In the genomic region with DNA sequence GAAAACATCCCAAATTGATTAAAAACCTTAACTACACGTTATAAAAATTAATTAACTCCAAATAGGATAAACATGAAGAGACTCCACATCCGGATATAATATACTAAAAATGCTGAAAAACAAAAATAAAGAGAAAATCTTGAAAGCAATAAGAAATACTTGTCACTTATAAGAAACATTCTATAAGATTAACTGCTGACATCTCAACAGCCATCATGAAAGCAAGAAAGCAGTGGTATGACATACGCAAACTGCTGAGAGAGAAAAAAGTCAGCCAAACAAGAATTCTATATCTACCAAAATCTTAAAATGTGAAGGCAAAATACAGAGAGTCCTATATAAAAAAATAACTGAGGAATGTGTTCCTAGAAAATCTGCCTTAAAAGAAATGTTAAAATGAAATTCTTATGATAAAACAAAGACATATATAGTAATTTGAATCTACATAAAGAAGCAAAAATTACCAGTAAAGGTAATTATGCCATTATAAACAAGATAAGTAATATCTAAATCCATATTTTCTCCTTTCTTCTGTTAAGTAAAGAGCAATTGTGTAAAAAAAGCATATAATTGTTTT, we compare ENCODE assay signal across 18 cellular contexts.
DNase-seq lines count a peak whose midpoint lies in the region; ATAC-seq, FAIRE-seq and TF ChIP-seq lines count a peak whose summit lies in the region.
"Had no signal": no experiment of that assay in that cellular context is flagged by ENCODE, and none has a peak within 500 bp of the region (broad histone marks: within the 10 kb centered on the region; RNA-seq: fewer than 3 reads in every experiment).

No MANE protein-coding gene starts in this region.

- H3K27ac Mint-ChIP-seq in activated CD8-positive, alpha-beta memory T cell treated with anti-CD3 and anti-CD28 coated beads, Interleukin-2, amount 10 ng/mL, durations not matched to agents 7 days and 5 days: no peak overlapping the region
- H3K27ac Mint-ChIP-seq: activated CD4-positive, alpha-beta memory T cell treated with anti-CD3 and anti-CD28 coated beads for 36 hours; T-helper 1 cell treated with Interleukin-12 subunit alpha and Interleukin-12 subunit beta and Interleukin-4 antibody, amounts not matched to agents 30 μg/mL and 1 μg/mL, for 36 hours had no signal

- no peak for TF ChIP-seq EP300 in sigmoid colon (IDR thresholded peaks at IDR 0.05)
- no peak for TF ChIP-seq EP300 in esophagus muscularis mucosa (IDR thresholded peaks at IDR 0.05)

- H3K36me3 ChIP-seq in bronchial epithelial cell (ENCODE audit: control insufficient read depth, insufficient read depth, low read length) (no peaks in the 10 kb centered on the region), sigmoid colon (no peaks in the 10 kb centered on the region), esophagus muscularis mucosa (no peaks in the 10 kb centered on the region)
- H3K36me3 ChIP-seq: pancreas, transverse colon had no signal

- peaks cover 0 to 11% (median 7%) of the 10 kb centered on the region in 4 donors for H3K9me3 ChIP-seq in sigmoid colon
- peaks cover 0 to 30% (median 13%) of the 10 kb centered on the region in 4 donors for H3K9me3 ChIP-seq in esophagus muscularis mucosa
- H3K9me3 ChIP-seq: pancreas had no signal

- no peak for ATAC-seq in activated CD8-positive, alpha-beta memory T cell treated with anti-CD3 and anti-CD28 coated beads, Interleukin-2, amount 10 ng/mL, durations not matched to agents 7 days and 5 days
- ATAC-seq: pancreas had no signal

- H3K27ac ChIP-seq in sigmoid colon (no peak overlapping the region), esophagus muscularis mucosa (replicated peaks in 1 of 4) (no peak overlapping the region)
- H3K27ac ChIP-seq: epithelial cell of prostate, pancreas, transverse colon had no signal

- TF ChIP-seq CTCF in bronchial epithelial cell (IDR thresholded peaks at IDR 0.05; ENCODE audit: insufficient read depth, low read length, severe bottlenecking) (no peak), sigmoid colon (IDR thresholded peaks at IDR 0.05) (no peak), esophagus muscularis mucosa (IDR thresholded peaks at IDR 0.05) (no peak)

- FAIRE-seq in bronchial epithelial cell (lab: Jason Lieb, UNC): no peak
- FAIRE-seq: pancreas had no signal

- peaks cover 11% of the 10 kb centered on the region for H3K9me3 Mint-ChIP-seq in activated CD8-positive, alpha-beta memory T cell treated with anti-CD3 and anti-CD28 coated beads, Interleukin-2, amount 10 ng/mL, durations not matched to agents 7 days and 5 days (ENCODE audit: low read depth)

- WGBS in sigmoid colon, 2 donors: 54 to 76% methylated on average over 3 of the region's 3 CpGs
- 66% methylated on average over 3 of the region's 3 CpGs for WGBS in esophagus muscularis mucosa

- no peaks in the 10 kb centered on the region for H3K36me3 Mint-ChIP-seq in activated CD8-positive, alpha-beta memory T cell treated with anti-CD3 and anti-CD28 coated beads, Interleukin-2, amount 10 ng/mL, durations not matched to agents 7 days and 5 days
- H3K36me3 Mint-ChIP-seq: activated CD4-positive, alpha-beta memory T cell treated with anti-CD3 and anti-CD28 coated beads for 36 hours had no signal

- H3K4me1 ChIP-seq in sigmoid colon: peaks cover 0 to 3% (median 0%) of the 10 kb centered on the region in 4 donors
- H3K4me1 ChIP-seq in esophagus muscularis mucosa: no peaks in the 10 kb centered on the region
- H3K4me1 ChIP-seq: pancreas, transverse colon had no signal

- CTCF ChIA-PET in activated CD8-positive, alpha-beta memory T cell treated with anti-CD3 and anti-CD28 coated beads, Interleukin-2, amount 10 ng/mL, durations not matched to agents 7 days and 5 days (lab: Charles Lee): no interaction called here

- H3K27me3 Mint-ChIP-seq in activated CD8-positive, alpha-beta memory T cell treated with anti-CD3 and anti-CD28 coated beads, Interleukin-2, amount 10 ng/mL, durations not matched to agents 7 days and 5 days: no peaks in the 10 kb centered on the region
- H3K27me3 Mint-ChIP-seq: activated CD4-positive, alpha-beta memory T cell treated with anti-CD3 and anti-CD28 coated beads for 36 hours had no signal

- no peak overlapping the region for H3K4me3 Mint-ChIP-seq in activated CD8-positive, alpha-beta memory T cell treated with anti-CD3 and anti-CD28 coated beads, Interleukin-2, amount 10 ng/mL, durations not matched to agents 7 days and 5 days
- H3K4me3 Mint-ChIP-seq: activated CD4-positive, alpha-beta memory T cell treated with anti-CD3 and anti-CD28 coated beads for 36 hours; T-helper 1 cell treated with Interleukin-12 subunit alpha and Interleukin-12 subunit beta and Interleukin-4 antibody, amounts not matched to agents 30 μg/mL and 1 μg/mL, for 36 hours had no signal

- no peak for TF ChIP-seq POLR2A in sigmoid colon (IDR thresholded peaks at IDR 0.05)
- no peak for TF ChIP-seq POLR2A in esophagus muscularis mucosa (IDR thresholded peaks at IDR 0.05; ENCODE audit: low read depth)

- intact Hi-C loops in sigmoid colon (cut with DNase I) (no loop called here), esophagus muscularis mucosa (cut with DNase I) (no loop called here)

- peak; percentile 37 for DNase-seq in NCI-H1092 treated with DMSO at 0.1 percent for 48 hours (lab: John Stamatoyannopoulos, UW)
- no peak for DNase-seq in NCI-H1092 (lab: John Stamatoyannopoulos, UW)
- DNase-seq in NCI-H345 treated with DMSO at 0.1 percent for 48 hours (lab: John Stamatoyannopoulos, UW; ENCODE audit: unreplicated experiment): peak; percentile 17
- DNase-seq in bronchial epithelial cell (ENCODE audit: low read depth): peak; percentile 3
- DNase-seq in myocyte (ENCODE audit: low read depth): peak; percentile 16
- no peak for DNase-seq in activated CD8-positive, alpha-beta memory T cell treated with anti-CD3 and anti-CD28 coated beads, Interleukin-2, amount 10 ng/mL, durations not matched to agents 7 days and 5 days
- no peak for DNase-seq in sigmoid colon
- no peak for DNase-seq in esophagus muscularis mucosa (ENCODE audit: extremely low spot score)
- DNase-seq: activated CD4-positive, alpha-beta memory T cell treated with anti-CD3 and anti-CD28 coated beads for 36 hours; activated gamma-delta T cell treated with Interleukin-2 at 50 U/mL for 16 hours; caudate nucleus; COR-L47; midbrain; NCI-H187; pancreas; transverse colon had no signal

- H3K27me3 ChIP-seq in bronchial epithelial cell (ENCODE audit: control insufficient read depth, insufficient read depth, low read length) (no peaks in the 10 kb centered on the region), sigmoid colon (no peaks in the 10 kb centered on the region), esophagus muscularis mucosa (no peaks in the 10 kb centered on the region)
- H3K27me3 ChIP-seq: pancreas, transverse colon had no signal

- no peak overlapping the region for H3K4me3 ChIP-seq in bronchial epithelial cell (ENCODE audit: low read depth, low read length)
- H3K4me3 ChIP-seq in sigmoid colon: no peak overlapping the region
- no peak overlapping the region for H3K4me3 ChIP-seq in esophagus muscularis mucosa
- H3K4me3 ChIP-seq: pancreas, transverse colon had no signal

- no peaks in the 10 kb centered on the region for H3K4me1 Mint-ChIP-seq in activated CD8-positive, alpha-beta memory T cell treated with anti-CD3 and anti-CD28 coated beads, Interleukin-2, amount 10 ng/mL, durations not matched to agents 7 days and 5 days

Comparison
In these comparisons a context has a peak if more than half of its experiments do, and no peak if none do; other contexts are left out.
1. DNase-seq: peak in NCI-H1092 treated with DMSO at 0.1 percent for 48 hours (single experiment), NCI-H345 treated with DMSO at 0.1 percent for 48 hours (single experiment), bronchial epithelial cell (single experiment) and myocyte (single experiment); none in NCI-H1092 (single experiment), activated CD8-positive, alpha-beta memory T cell treated with anti-CD3 and anti-CD28 coated beads, Interleukin-2, amount 10 ng/mL, durations not matched to agents 7 days and 5 days (single experiment), sigmoid colon (single experiment) and esophagus muscularis mucosa (single experiment).